ENCODE assay signal across 30 cellular contexts in genomic region chrX:44980403-44980802, GRCh38.
"Had no signal": no experiment of that assay in that cellular context is flagged by ENCODE, and none has a peak within 500 bp of the region (broad histone marks: within the 10 kb centered on the region; RNA-seq: fewer than 3 reads in every experiment).

No MANE protein-coding gene starts in this region.

- H3K4me1 ChIP-seq: body of pancreas, gastrocnemius medialis had no signal

- H3K4me3 ChIP-seq: body of pancreas, coronary artery, dorsolateral prefrontal cortex, esophagus muscularis mucosa, gastrocnemius medialis had no signal

- ATAC-seq: activated CD4-positive, CD25-positive, alpha-beta regulatory T cell treated with anti-CD3 and anti-CD28 coated beads, Interleukin-2, amount 50 U/mL, for 24 hours; activated CD8-positive, alpha-beta T cell treated with anti-CD3 and anti-CD28 coated beads for 36 hours; activated T-cell treated with anti-CD3 and anti-CD28 coated beads, Interleukin-2, amount 50 U/mL, for 4 hours; activated T-helper 17 cell treated with anti-CD3 and anti-CD28 coated beads, Interleukin-2, amount 50 U/mL, for 72 hours; body of pancreas; foreskin keratinocyte; gastrocnemius medialis; T-helper 17 cell had no signal

- DNase-seq: activated B cell treated with CpG ODN at 0.5 μM for 24 hours; activated CD4-positive, alpha-beta T cell treated with anti-CD3 and anti-CD28 coated beads for 48 hours; activated CD4-positive, alpha-beta T cell treated with anti-CD3 and anti-CD28 coated beads, Interleukin-2, amount 50 U/mL, for 1 hour; activated CD4-positive, alpha-beta T cell treated with anti-CD3 and anti-CD28 coated beads, Interleukin-2, amount 50 U/mL, for 48 hours; activated CD8-positive, alpha-beta memory T cell treated with anti-CD3 and anti-CD28 coated beads for 24 hours; activated CD8-positive, alpha-beta T cell treated with anti-CD3 and anti-CD28 coated beads for 36 hours; activated effector memory CD4-positive, alpha-beta T cell treated with Interleukin-2 at 50 U/mL for 16 hours; activated gamma-delta T cell treated with Interleukin-2 at 50 U/mL for 16 hours; activated naive CD4-positive, alpha-beta T cell treated with anti-CD3 and anti-CD28 coated beads, Interleukin-2, amount 50 U/mL, for 16 hours; activated naive CD4-positive, alpha-beta T cell treated with Interleukin-2 at 50 U/mL for 16 hours; activated T-cell treated with anti-CD3 and anti-CD28 coated beads, Interleukin-2, amount 50 U/mL, for 4 hours; amniotic stem cell; anterior cingulate cortex; body of pancreas; central memory CD4-positive, alpha-beta T cell; cerebellar nuclear complex; dorsolateral prefrontal cortex; effector memory CD4-positive, alpha-beta T cell; erythroblast; foreskin keratinocyte; gastrocnemius medialis; glutamatergic neuron; T-helper 1 cell; T-helper 17 cell; T1000; WERI-Rb-1 had no signal

- H3K9me3 ChIP-seq: body of pancreas, gastrocnemius medialis had no signal

- H3K27me3 ChIP-seq: body of pancreas, dorsolateral prefrontal cortex, esophagus muscularis mucosa, foreskin keratinocyte, gastrocnemius medialis had no signal

- H3K27ac ChIP-seq: body of pancreas, coronary artery, dorsolateral prefrontal cortex, esophagus muscularis mucosa, foreskin keratinocyte, gastrocnemius medialis, WERI-Rb-1 had no signal

- H3K36me3 ChIP-seq: esophagus muscularis mucosa, gastrocnemius medialis had no signal
